ENCODE assay signal across 10 cellular contexts in genomic region chr5:88875609-88876234, GRCh38. TPM values are rescaled to one million over a fixed set of nuclear protein-coding genes. Genes with fewer than 3 reads are reported as not detected.
DNase-seq lines count a peak whose midpoint lies in the region; ATAC-seq, FAIRE-seq and TF ChIP-seq lines count a peak whose summit lies in the region.
"Had no signal": no experiment of that assay in that cellular context is flagged by ENCODE, and none has a peak within 500 bp of the region (broad histone marks: within the 10 kb centered on the region; RNA-seq: fewer than 3 reads in every experiment).

No MANE protein-coding gene starts in this region.

- no peak for FAIRE-seq in astrocyte (lab: Jason Lieb, UNC)
- FAIRE-seq: kidney had no signal

- no peaks in the 10 kb centered on the region for H3K9me3 ChIP-seq in astrocyte (ENCODE audit: insufficient read depth, low read depth, low read length)
- H3K9me3 ChIP-seq in psoas muscle: no peaks in the 10 kb centered on the region
- no peaks in the 10 kb centered on the region for H3K9me3 ChIP-seq in endodermal cell (ENCODE audit: control insufficient read depth, low read length)

- H3K9me3 Mint-ChIP-seq in astrocyte (ENCODE audit: unreplicated experiment) (no peaks in the 10 kb centered on the region), endodermal cell (no peaks in the 10 kb centered on the region)

- H3K36me3 ChIP-seq in astrocyte (ENCODE audit: insufficient read depth, low read length): no peaks in the 10 kb centered on the region
- H3K36me3 ChIP-seq in psoas muscle (ENCODE audit: insufficient read depth in 1 of 2, low read depth in 1 of 2): peaks cover 0 to 16% of the 10 kb centered on the region in 2 donors
- no peaks in the 10 kb centered on the region for H3K36me3 ChIP-seq in endodermal cell (ENCODE audit: control insufficient read depth, insufficient read depth, low read length)

- peaks cover 6% of the 10 kb centered on the region for H3K4me1 ChIP-seq in astrocyte (ENCODE audit: insufficient read depth, low read length)
- H3K4me1 ChIP-seq in psoas muscle: peaks cover 55% of the 10 kb centered on the region
- no peaks in the 10 kb centered on the region for H3K4me1 ChIP-seq in endodermal cell (ENCODE audit: control insufficient read depth, insufficient read depth, low read length)

- peak overlapping the region; percentile 15 for H2AFZ ChIP-seq in astrocyte (ENCODE audit: low read depth, low read length)

- H3K27ac ChIP-seq in astrocyte (ENCODE audit: low read depth, low read length) (peak overlapping the region; percentile 18), psoas muscle (peak overlapping the region; percentile 88), endodermal cell (ENCODE audit: low read depth, low read length) (no peak overlapping the region)

- peak overlapping the region; percentile 67 for H3K4me2 ChIP-seq in astrocyte (ENCODE audit: low read length)

- intact Hi-C loops in psoas muscle (cut with DNase I): no loop called here
- intact Hi-C loops in posterior cingulate gyrus (cut with DNase I): loop anchor here (5.0 to 10.0 kb wide), 2 partner anchors 38 to 1091 kb away; no protein-coding TSS in a partner anchor

- H3K4me3 ChIP-seq in astrocyte (ENCODE audit: insufficient read depth, low read depth, low read length): no peak overlapping the region
- peak overlapping the region; percentile 76 for H3K4me3 ChIP-seq in psoas muscle
- no peak overlapping the region for H3K4me3 ChIP-seq in endodermal cell (ENCODE audit: low read length)

- H3K79me2 ChIP-seq in astrocyte (ENCODE audit: insufficient read depth, low read length): peaks cover 23% of the 10 kb centered on the region

- H4K20me1 ChIP-seq in astrocyte (ENCODE audit: insufficient read depth, low read length): no peaks in the 10 kb centered on the region

- H3K4me3 Mint-ChIP-seq in astrocyte (ENCODE audit: unreplicated experiment) (no peak overlapping the region), endodermal cell (no peak overlapping the region)

- DNase-seq in astrocyte (ENCODE audit: low read depth) (no peak), psoas muscle (no peak), COLO668 (lab: John Stamatoyannopoulos, UW; ENCODE audit: unreplicated experiment) (no peak), posterior cingulate gyrus (no peak), endodermal cell (no peak)
- DNase-seq: kidney had no signal

- WGBS in psoas muscle, 3 donors: 34 to 41% (median 39%) methylated on average over 2 of the region's 2 CpGs
- 94% methylated on average over 1 of the region's 2 CpGs; no CpG with 5 or more reads in 1 of the 2 experiments for WGBS in endodermal cell (ENCODE audit: insufficient coverage in 1 of 2, insufficient read length in 1 of 2), 2 experiments

- H3K27me3 Mint-ChIP-seq in astrocyte (ENCODE audit: low read depth, unreplicated experiment) (no peaks in the 10 kb centered on the region), endodermal cell (ENCODE audit: insufficient read depth) (peaks cover 2% of the 10 kb centered on the region)

- ATAC-seq in GM18909 (IDR thresholded peaks at IDR 0.05; ENCODE audit: poor library complexity, unreplicated experiment) (peak; percentile 53), HG03354 (IDR thresholded peaks at IDR 0.05; ENCODE audit: poor library complexity, severe bottlenecking, unreplicated experiment) (peak; percentile 52), psoas muscle (peak in 3 of 4 donors; percentile 48 to 53 (median 52)), HG03457 (IDR thresholded peaks at IDR 0.05; ENCODE audit: unreplicated experiment) (no peak)
- ATAC-seq: activated naive CD4-positive, alpha-beta T cell treated with anti-CD3 and anti-CD28 coated beads, Interleukin-2, amount 50 U/mL, for 72 hours had no signal

- H3K27ac Mint-ChIP-seq in astrocyte (ENCODE audit: unreplicated experiment): no peak overlapping the region
- H3K27ac Mint-ChIP-seq in endodermal cell: no peak overlapping the region
- H3K27ac Mint-ChIP-seq: activated naive CD4-positive, alpha-beta T cell treated with anti-CD3 and anti-CD28 coated beads, Interleukin-2, amount 50 U/mL, for 72 hours had no signal

- H3K4me1 Mint-ChIP-seq in astrocyte (ENCODE audit: low read depth, unreplicated experiment): peaks cover 9% of the 10 kb centered on the region
- peaks cover 7% of the 10 kb centered on the region for H3K4me1 Mint-ChIP-seq in endodermal cell

- TF ChIP-seq CTCF in astrocyte (IDR thresholded peaks at IDR 0.05; ENCODE audit: insufficient read depth, low read depth, low read length): no peak
- TF ChIP-seq CTCF in psoas muscle (IDR thresholded peaks at IDR 0.05): no peak
- no peak for TF ChIP-seq CTCF in endodermal cell (conservative IDR thresholded peaks at IDR 0.05)

- H3K27me3 ChIP-seq in astrocyte (ENCODE audit: insufficient read depth, low read length) (no peaks in the 10 kb centered on the region), psoas muscle (ENCODE audit: insufficient read depth in 3 of 3, low read length in 2 of 3) (no peaks in the 10 kb centered on the region), endodermal cell (ENCODE audit: control insufficient read depth, insufficient read depth, low read length, poor library complexity, severe bottlenecking) (no peaks in the 10 kb centered on the region)

- peak overlapping the region; percentile 35 for H3K9ac ChIP-seq in astrocyte (ENCODE audit: low read length)
- H3K9ac ChIP-seq in endodermal cell (ENCODE audit: extremely low read depth, low read length, poor library complexity, severe bottlenecking): no peak overlapping the region

- H3K36me3 Mint-ChIP-seq in astrocyte (ENCODE audit: low read depth, unreplicated experiment) (no peaks in the 10 kb centered on the region), endodermal cell (ENCODE audit: low read depth) (no peaks in the 10 kb centered on the region)
- H3K36me3 Mint-ChIP-seq: activated naive CD4-positive, alpha-beta T cell treated with anti-CD3 and anti-CD28 coated beads, Interleukin-2, amount 50 U/mL, for 72 hours had no signal

RNA-seq across cellular contexts. Expression of gene MEF2C, which starts 7.3 kb away (rescaled TPM):
- total RNA-seq in astrocyte (20.5 and 21.8 TPM in 2 replicates), psoas muscle (100 to 1,000 TPM; 148 to 530 (median 257) TPM), endodermal cell (under 1 TPM; 0.64 to 0.86 TPM)
- 10 to 100 TPM in 2 of 3 donors, 1 to 10 TPM in 1; 9.3 to 96.4 (median 32.0) TPM for polyA plus RNA-seq in psoas muscle
- 6.9 TPM for polyA plus RNA-seq in endodermal cell (2013, experiment 1 of 2)
- 6.1 TPM for polyA plus RNA-seq in endodermal cell (2013, experiment 2 of 2)

Comparison
In these comparisons a context has a peak if more than half of its experiments do, and no peak if none do; other contexts are left out.
1. RNA of gene MEF2C, which starts 7.3 kb away (total RNA-seq): 148 to 530 TPM in psoas muscle and 20.5 to 21.8 TPM in astrocyte; 0.64 to 0.86 TPM in endodermal cell; every median in the first group is over 10 times any median in the second.